ENCODE assay signal across 11 cellular contexts in genomic region chr12:124755801-124756148, GRCh38.
DNase-seq lines count a peak whose midpoint lies in the region; ATAC-seq and TF ChIP-seq lines count a peak whose summit lies in the region.
"Had no signal": no experiment of that assay in that cellular context is flagged by ENCODE, and none has a peak within 500 bp of the region (broad histone marks: within the 10 kb centered on the region; RNA-seq: fewer than 3 reads in every experiment).

No MANE protein-coding gene starts in this region.

- H3K9me3 ChIP-seq in upper lobe of left lung, result peaks cover 0 to 9% (median 3%) of the 10 kb centered on the region in 4 donors

- DNase-seq in activated CD8-positive, alpha-beta memory T cell treated with anti-CD3 and anti-CD28 coated beads, Interleukin-2, amount 10 ng/mL, durations not matched to agents 7 days and 5 days, result no peak
- DNase-seq in activated CD8-positive, alpha-beta memory T cell treated with anti-CD3 and anti-CD28 coated beads for 24 hours, result no peak
- no peak for DNase-seq in natural killer cell
- no peak for DNase-seq in upper lobe of left lung
- DNase-seq in activated naive CD4-positive, alpha-beta T cell (lab: John Stamatoyannopoulos, UW), result no peak
- DNase-seq in NCI-H2171 treated with DMSO at 0.1 percent for 48 hours (lab: John Stamatoyannopoulos, UW), result no peak
- DNase-seq: activated CD4-positive, CD25-positive, alpha-beta regulatory T cell treated with anti-CD3 and anti-CD28 coated beads, Interleukin-2, amount 50 U/mL, for 72 hours; MG63 had no signal

- H3K27ac Mint-ChIP-seq in activated CD8-positive, alpha-beta memory T cell treated with anti-CD3 and anti-CD28 coated beads, Interleukin-2, amount 10 ng/mL, durations not matched to agents 7 days and 5 days, result no peak overlapping the region
- H3K27ac Mint-ChIP-seq in dendritic cell treated with granulocyte-macrophage colony-stimulating factor and Interleukin-4, amounts not matched to agents 40 ng/mL and 50 ng/mL, for 4 days, result peak overlapping the region; percentile 86
- peak overlapping the region in 1 of 2 donors; percentile 77 for H3K27ac Mint-ChIP-seq in natural killer cell
- H3K27ac Mint-ChIP-seq: activated T-helper 17 cell treated with anti-CD3 and anti-CD28 coated beads, Interleukin-2, amount 50 U/mL, for 72 hours had no signal

- no peaks in the 10 kb centered on the region for H3K36me3 ChIP-seq in upper lobe of left lung
- H3K36me3 ChIP-seq: MG63 had no signal

- TF ChIP-seq POLR2A in upper lobe of left lung (IDR thresholded peaks at IDR 0.05), result no peak

- H3K4me1 ChIP-seq in upper lobe of left lung, result peaks cover 43 to 67% (median 58%) of the 10 kb centered on the region in 4 donors

- H3K4me3 ChIP-seq in upper lobe of left lung, result no peak overlapping the region
- H3K4me3 ChIP-seq: MG63 had no signal

- peaks cover 12% of the 10 kb centered on the region for H3K9me3 Mint-ChIP-seq in activated CD8-positive, alpha-beta memory T cell treated with anti-CD3 and anti-CD28 coated beads, Interleukin-2, amount 10 ng/mL, durations not matched to agents 7 days and 5 days (ENCODE audit: low read depth)
- H3K9me3 Mint-ChIP-seq in dendritic cell treated with granulocyte-macrophage colony-stimulating factor and Interleukin-4, amounts not matched to agents 40 ng/mL and 50 ng/mL, for 4 days, result peaks cover 19% of the 10 kb centered on the region
- H3K9me3 Mint-ChIP-seq in natural killer cell, result no peaks in the 10 kb centered on the region

- peaks cover 48% of the 10 kb centered on the region for H3K27me3 Mint-ChIP-seq in activated CD8-positive, alpha-beta memory T cell treated with anti-CD3 and anti-CD28 coated beads, Interleukin-2, amount 10 ng/mL, durations not matched to agents 7 days and 5 days
- peaks cover 3% of the 10 kb centered on the region for H3K27me3 Mint-ChIP-seq in dendritic cell treated with granulocyte-macrophage colony-stimulating factor and Interleukin-4, amounts not matched to agents 40 ng/mL and 50 ng/mL, for 4 days
- peaks cover 55 to 72% of the 10 kb centered on the region in 2 donors for H3K27me3 Mint-ChIP-seq in natural killer cell (ENCODE audit: low read depth in 2 of 2)

- intact Hi-C loops in dendritic cell treated with granulocyte-macrophage colony-stimulating factor and Interleukin-4, amounts not matched to agents 40 ng/mL and 50 ng/mL, for 4 days (cut with micrococcal nuclease), result loop anchor here (1.0 kb wide), 1 partner anchor 42 kb away; no protein-coding TSS in a partner anchor
- intact Hi-C loops in natural killer cell (cut with micrococcal nuclease), result no loop called here

- 58 to 62% methylated on average over 8 of the region's 8 CpGs for WGBS in upper lobe of left lung, 2 donors

- H3K27me3 ChIP-seq in upper lobe of left lung, result no peaks in the 10 kb centered on the region
- H3K27me3 ChIP-seq: MG63 had no signal

- CTCF ChIA-PET in activated CD8-positive, alpha-beta memory T cell treated with anti-CD3 and anti-CD28 coated beads, Interleukin-2, amount 10 ng/mL, durations not matched to agents 7 days and 5 days (lab: Charles Lee), result interaction anchor here (1.7 to 3.9 kb wide), 3 partner anchors 10 to 20 kb away, joined by 4 to 23 read pairs (median 8); no protein-coding TSS in a partner anchor

- H3K4me1 Mint-ChIP-seq in activated CD8-positive, alpha-beta memory T cell treated with anti-CD3 and anti-CD28 coated beads, Interleukin-2, amount 10 ng/mL, durations not matched to agents 7 days and 5 days, result peaks cover 15% of the 10 kb centered on the region
- peaks cover 98% of the 10 kb centered on the region for H3K4me1 Mint-ChIP-seq in dendritic cell treated with granulocyte-macrophage colony-stimulating factor and Interleukin-4, amounts not matched to agents 40 ng/mL and 50 ng/mL, for 4 days (ENCODE audit: low read depth)
- peaks cover 38 to 42% of the 10 kb centered on the region in 2 donors for H3K4me1 Mint-ChIP-seq in natural killer cell
- H3K4me1 Mint-ChIP-seq: activated T-helper 17 cell treated with anti-CD3 and anti-CD28 coated beads, Interleukin-2, amount 50 U/mL, for 72 hours had no signal

- TF ChIP-seq CTCF in natural killer cell (IDR thresholded peaks at IDR 0.05) (no peak), upper lobe of left lung (IDR thresholded peaks at IDR 0.05) (no peak)

- peaks cover 5% of the 10 kb centered on the region for H3K36me3 Mint-ChIP-seq in activated CD8-positive, alpha-beta memory T cell treated with anti-CD3 and anti-CD28 coated beads, Interleukin-2, amount 10 ng/mL, durations not matched to agents 7 days and 5 days
- H3K36me3 Mint-ChIP-seq in dendritic cell treated with granulocyte-macrophage colony-stimulating factor and Interleukin-4, amounts not matched to agents 40 ng/mL and 50 ng/mL, for 4 days (ENCODE audit: low read depth), result peaks cover 25% of the 10 kb centered on the region
- no peaks in the 10 kb centered on the region for H3K36me3 Mint-ChIP-seq in natural killer cell

- no peak for TF ChIP-seq EP300 in upper lobe of left lung (IDR thresholded peaks at IDR 0.05)

- peak; percentile 37 for ATAC-seq in activated CD8-positive, alpha-beta memory T cell treated with anti-CD3 and anti-CD28 coated beads, Interleukin-2, amount 10 ng/mL, durations not matched to agents 7 days and 5 days
- ATAC-seq in natural killer cell (peak in 1 of 3 donors; percentile 60), upper lobe of left lung (ENCODE audit: low FRiP score in 2 of 2) (no peak), HG02938 (IDR thresholded peaks at IDR 0.05; ENCODE audit: unreplicated experiment) (no peak)
- ATAC-seq: activated T-helper 17 cell treated with anti-CD3 and anti-CD28 coated beads, Interleukin-2, amount 50 U/mL, for 72 hours had no signal

- H3K4me3 Mint-ChIP-seq in activated CD8-positive, alpha-beta memory T cell treated with anti-CD3 and anti-CD28 coated beads, Interleukin-2, amount 10 ng/mL, durations not matched to agents 7 days and 5 days, result no peak overlapping the region
- no peak overlapping the region for H3K4me3 Mint-ChIP-seq in dendritic cell treated with granulocyte-macrophage colony-stimulating factor and Interleukin-4, amounts not matched to agents 40 ng/mL and 50 ng/mL, for 4 days
- peak overlapping the region; percentile 73 for H3K4me3 Mint-ChIP-seq in natural killer cell
- H3K4me3 Mint-ChIP-seq: activated T-helper 17 cell treated with anti-CD3 and anti-CD28 coated beads, Interleukin-2, amount 50 U/mL, for 72 hours had no signal

- H3K27ac ChIP-seq in upper lobe of left lung, result peak overlapping the region; percentile 73 to 95 (median 86)
